ENCODE assay signal across 8 cellular contexts in genomic region chr11:59106363-59107336, GRCh38. TPM values are rescaled to one million over a fixed set of nuclear protein-coding genes. Genes with fewer than 3 reads are reported as not detected.
A peak's percentile ranks its signal among the peaks of the same experiment; 100 is the strongest.
DNase-seq lines count a peak whose midpoint lies in the region; ATAC-seq and TF ChIP-seq lines count a peak whose summit lies in the region.

TSS of gene FAM111B (plus strand) at chr11:59107237. CDS start at chr11:59109626, 2,389 bp downstream.

- no peak for TF ChIP-seq POLR2A in prostate gland (IDR thresholded peaks at IDR 0.05)

- peak within 1 kb of the TSS; percentile 73 for H3K4me3 ChIP-seq in GM12875 (ENCODE audit: low read depth, low read length)
- peak within 1 kb of the TSS; percentile 37 to 53 for H3K4me3 ChIP-seq in right atrium auricular region
- H3K4me3 ChIP-seq in prostate gland, result peak within 1 kb of the TSS; percentile 40 to 44

- DNase-seq in NCI-H1092 (lab: John Stamatoyannopoulos, UW) (peak; percentile 96), T follicular helper cell (ENCODE audit: low read depth) (peak; percentile 29), amygdala (lab: John Stamatoyannopoulos, UW) (peak in 54 of 56 donors; percentile 14 to 87 (median 66)), right atrium auricular region (ENCODE audit: low spot score) (peak; percentile 88), prostate gland (ENCODE audit: low spot score) (peak; percentile 93), mesenteric fat pad (ENCODE audit: low spot score) (no peak)

- H3K27ac ChIP-seq in right atrium auricular region (peak within 1 kb of the TSS in 1 of 2 donors; percentile 23), prostate gland (peak within 1 kb of the TSS; percentile 67 to 76)

- H3K36me3 ChIP-seq in right atrium auricular region (no peaks in the 10 kb centered on the region), prostate gland (no peaks in the 10 kb centered on the region)

- H3K27me3 ChIP-seq in right atrium auricular region (no peaks in the 10 kb centered on the region), prostate gland (replicated peaks; ENCODE audit: insufficient read depth) (no peaks in the 10 kb centered on the region)

- under 1% methylated on average over 64 of the region's 64 CpGs for WGBS in prostate gland

- ATAC-seq in HG02610 (IDR thresholded peaks at IDR 0.05; ENCODE audit: unreplicated experiment), result peak; percentile 75

- no peak for TF ChIP-seq CTCF in GM12875 (IDR thresholded peaks at IDR 0.05; ENCODE audit: borderline replicate concordance, insufficient read depth, low read depth, low read length)
- peak in 1 of 2 donors; percentile 10 for TF ChIP-seq CTCF in right atrium auricular region (IDR thresholded peaks at IDR 0.05)
- peak in 1 of 4 experiments; percentile 20 for TF ChIP-seq CTCF in prostate gland (IDR thresholded peaks at IDR 0.05)

- no peaks in the 10 kb centered on the region for H3K9me3 ChIP-seq in right atrium auricular region
- no peaks in the 10 kb centered on the region for H3K9me3 ChIP-seq in prostate gland

- H3K4me1 ChIP-seq in right atrium auricular region (peaks cover 0 to 11% of the 10 kb centered on the region in 2 donors), prostate gland (replicated peaks) (peaks cover 5% of the 10 kb centered on the region)

- intact Hi-C loops in prostate gland (cut with DNase I), result no loop called here

RNA-seq across cellular contexts. Expression of gene FAM111B, which starts in this region (rescaled TPM):
- total RNA-seq in right atrium auricular region, result under 1 TPM; 0.11 to 0.20 TPM
- 1 to 10 TPM in 1 of 2 donors, under 1 TPM in 1; 0.62 to 1.4 TPM for total RNA-seq in prostate gland
- total RNA-seq in mesenteric fat pad, result 0.26 TPM

Comparison
In these comparisons a context has a peak if more than half of its experiments do, and no peak if none do; other contexts are left out.
1. Peak in DNase-seq and H3K4me3 ChIP-seq in right atrium auricular region; RNA of the gene not detected or under 1 TPM.